In genomic region chrX:104172788-104173187, GRCh38 we compare ENCODE assay signal across 23 cellular contexts.
"Had no signal": no experiment of that assay in that cellular context is flagged by ENCODE, and none has a peak within 500 bp of the region (broad histone marks: within the 10 kb centered on the region; RNA-seq: fewer than 3 reads in every experiment).

No MANE protein-coding gene starts in this region.

- H2AFZ ChIP-seq: hepatocyte had no signal

- H3K4me3 ChIP-seq: dorsolateral prefrontal cortex, hepatocyte, lung, pancreas, stomach, thoracic aorta, transverse colon had no signal

- H3K36me3 ChIP-seq: pancreas, thoracic aorta, transverse colon had no signal

- H3K4me2 ChIP-seq: hepatocyte had no signal

- H3K27me3 ChIP-seq: hepatocyte, pancreas, stomach, transverse colon had no signal

- ATAC-seq: esophagus mucosa, left cardiac atrium, left ventricle myocardium superior, pancreas, right cardiac atrium had no signal

- DNase-seq: cortex of kidney; dorsolateral prefrontal cortex; effector CD8-positive, alpha-beta T cell; foreskin fibroblast; head of caudate nucleus; kidney; left cardiac atrium; left ventricle myocardium superior; mesendoderm; naive B cell; occipital lobe; pancreas; right cardiac atrium; small intestine; stimulated activated CD4-positive, alpha-beta T cell treated with anti-CD3 and anti-CD28 coated beads, Interleukin-12 subunit alpha, Interleukin-12 subunit beta, amount 100 ng/mL, for 4 hours; stimulated activated naive CD4-positive, alpha-beta T cell; stomach; substantia nigra; transverse colon had no signal

- H3K27ac ChIP-seq: dorsolateral prefrontal cortex, hepatocyte, pancreas, stomach, thoracic aorta, transverse colon had no signal

- H3K9me3 ChIP-seq: pancreas, stomach, thoracic aorta, transverse colon had no signal
